Comparison of ENCODE assay signal across 18 cellular contexts in genomic region chr4:54558889-54559682, GRCh38.
DNase-seq lines count a peak whose midpoint lies in the region; ATAC-seq, FAIRE-seq and TF ChIP-seq lines count a peak whose summit lies in the region.
"Had no signal": no experiment of that assay in that cellular context is flagged by ENCODE, and none has a peak within 500 bp of the region (broad histone marks: within the 10 kb centered on the region; RNA-seq: fewer than 3 reads in every experiment).

No MANE protein-coding gene starts in this region.

- intact Hi-C loops in left colon (cut with DNase I, micrococcal nuclease), result no loop called here

- 8 to 59% (median 39%) methylated on average over 2 of the region's 2 CpGs for WGBS in small intestine, 3 donors

- no peaks in the 10 kb centered on the region for H3K36me3 Mint-ChIP-seq in stimulated activated naive B cell treated with anti-CD40 and anti-IgM and Interleukin-4, amounts not matched to agents 10 μg/mL and 1 μg/mL and 100 μg/mL, for 72 hours
- H3K36me3 Mint-ChIP-seq in activated T-cell treated with anti-CD3 and anti-CD28 coated beads, Interleukin-2, amount 50 U/mL, for 72 hours (ENCODE audit: insufficient read depth in 2 of 2), result no peaks in the 10 kb centered on the region

- H3K27ac ChIP-seq in small intestine (ENCODE audit: low read depth in 1 of 2, low read length in 1 of 2), result peak overlapping the region in 1 of 2 donors; percentile 62

- H3K27me3 ChIP-seq in small intestine (ENCODE audit: control insufficient read depth in 2 of 2, insufficient read depth in 2 of 2, low read length in 2 of 2), result no peaks in the 10 kb centered on the region

- no peaks in the 10 kb centered on the region for H3K9me3 ChIP-seq in small intestine (ENCODE audit: control insufficient read depth, low read depth)
- H3K9me3 ChIP-seq: Caco-2 had no signal

- TF ChIP-seq POLR2A in GM12892 (IDR thresholded peaks at IDR 0.05; ENCODE audit: low read depth, low read length), result no peak

- peak; percentile 63 for DNase-seq in RCC 7860 (ENCODE audit: low spot score)
- DNase-seq in epidermal melanocyte (ENCODE audit: insufficient read length, low spot score), result peak; percentile 54
- no peak for DNase-seq in left colon
- peak; percentile 92 for DNase-seq in small intestine
- DNase-seq in stimulated activated naive B cell treated with anti-CD40 and anti-IgM and Interleukin-4, amounts not matched to agents 10 μg/mL and 1 μg/mL and 100 μg/mL, for 72 hours, result no peak
- DNase-seq in activated CD8-positive, alpha-beta memory T cell treated with anti-CD3 and anti-CD28 coated beads for 24 hours, result no peak
- DNase-seq in GM12892 (ENCODE audit: insufficient read length), result no peak
- no peak for DNase-seq in activated T-cell treated with anti-CD3 and anti-CD28 coated beads, Interleukin-2, amount 50 U/mL, for 72 hours
- DNase-seq: Caco-2; DMS79; NCI-H1417; NCI-H187 treated with DMSO at 0.1 percent for 48 hours; NCI-H526 treated with DMSO at 0.1 percent for 48 hours; NK-92 treated with Interleukin-12 subunit alpha and Interleukin-12 subunit beta, amount 100 ng/mL, for 24 hours; RPMI8226; SIG-M5 had no signal

- no peaks in the 10 kb centered on the region for H3K9me3 Mint-ChIP-seq in stimulated activated naive B cell treated with anti-CD40 and anti-IgM and Interleukin-4, amounts not matched to agents 10 μg/mL and 1 μg/mL and 100 μg/mL, for 72 hours
- H3K9me3 Mint-ChIP-seq in activated T-cell treated with anti-CD3 and anti-CD28 coated beads, Interleukin-2, amount 50 U/mL, for 72 hours, result no peaks in the 10 kb centered on the region
- H3K9me3 Mint-ChIP-seq: GM23338 had no signal

- no peaks in the 10 kb centered on the region for H3K36me3 ChIP-seq in small intestine (ENCODE audit: control insufficient read depth in 2 of 2, insufficient read depth in 2 of 2, low read length in 2 of 2)

- H3K4me3 Mint-ChIP-seq in stimulated activated naive B cell treated with anti-CD40 and anti-IgM and Interleukin-4, amounts not matched to agents 10 μg/mL and 1 μg/mL and 100 μg/mL, for 72 hours, result no peak overlapping the region
- H3K4me3 Mint-ChIP-seq in activated T-cell treated with anti-CD3 and anti-CD28 coated beads, Interleukin-2, amount 50 U/mL, for 72 hours, result no peak overlapping the region
- H3K4me3 Mint-ChIP-seq: GM23338 had no signal

- H3K27ac Mint-ChIP-seq in stimulated activated naive B cell treated with anti-CD40 and anti-IgM and Interleukin-4, amounts not matched to agents 10 μg/mL and 1 μg/mL and 100 μg/mL, for 72 hours, result no peak overlapping the region
- no peak overlapping the region for H3K27ac Mint-ChIP-seq in activated T-cell treated with anti-CD3 and anti-CD28 coated beads, Interleukin-2, amount 50 U/mL, for 72 hours
- H3K27ac Mint-ChIP-seq: GM23338 had no signal

- H3K4me3 ChIP-seq in small intestine (ENCODE audit: low read depth in 1 of 2, low read length in 2 of 2), result no peak overlapping the region
- H3K4me3 ChIP-seq: GM23338 had no signal

- ATAC-seq in left colon, result peak; percentile 91
- no peak for ATAC-seq in stimulated activated naive B cell treated with anti-CD40 and anti-IgM and Interleukin-4, amounts not matched to agents 10 μg/mL and 1 μg/mL and 100 μg/mL, for 72 hours (replicated peaks)
- ATAC-seq in activated T-cell treated with anti-CD3 and anti-CD28 coated beads, Interleukin-2, amount 50 U/mL, for 72 hours (replicated peaks in 1 of 2), result no peak
- ATAC-seq: GM23338, HCT116 had no signal

- FAIRE-seq in RCC 7860 (lab: Jason Lieb, UNC) (peak; percentile 27), small intestine (lab: Jason Lieb, UNC) (no peak), GM12892 (lab: Jason Lieb, UNC) (no peak)

- peaks cover 2 to 9% of the 10 kb centered on the region in 2 donors for H3K4me1 ChIP-seq in small intestine (ENCODE audit: control insufficient read depth in 2 of 2, insufficient read depth in 1 of 2, low read depth in 1 of 2, low read length in 1 of 2)
- H3K4me1 ChIP-seq: Caco-2 had no signal

- peaks cover 0 to 6% of the 10 kb centered on the region in 2 donors for H3K27me3 Mint-ChIP-seq in stimulated activated naive B cell treated with anti-CD40 and anti-IgM and Interleukin-4, amounts not matched to agents 10 μg/mL and 1 μg/mL and 100 μg/mL, for 72 hours
- peaks cover 6% of the 10 kb centered on the region for H3K27me3 Mint-ChIP-seq in activated T-cell treated with anti-CD3 and anti-CD28 coated beads, Interleukin-2, amount 50 U/mL, for 72 hours (ENCODE audit: low read depth)

- no peaks in the 10 kb centered on the region for H3K4me1 Mint-ChIP-seq in stimulated activated naive B cell treated with anti-CD40 and anti-IgM and Interleukin-4, amounts not matched to agents 10 μg/mL and 1 μg/mL and 100 μg/mL, for 72 hours
- H3K4me1 Mint-ChIP-seq in activated T-cell treated with anti-CD3 and anti-CD28 coated beads, Interleukin-2, amount 50 U/mL, for 72 hours (ENCODE audit: low read depth), result no peaks in the 10 kb centered on the region

Comparison
In these comparisons a context has a peak if more than half of its experiments do, and no peak if none do; other contexts are left out.
1. DNase-seq: peak in RCC 7860 (single experiment), epidermal melanocyte (single experiment) and small intestine (single experiment); none in left colon (0 of 2), stimulated activated naive B cell treated with anti-CD40 and anti-IgM and Interleukin-4, amounts not matched to agents 10 μg/mL and 1 μg/mL and 100 μg/mL, for 72 hours (single experiment), activated CD8-positive, alpha-beta memory T cell treated with anti-CD3 and anti-CD28 coated beads for 24 hours (single experiment), GM12892 (single experiment) and activated T-cell treated with anti-CD3 and anti-CD28 coated beads, Interleukin-2, amount 50 U/mL, for 72 hours (0 of 2).